In the genomic region with DNA sequence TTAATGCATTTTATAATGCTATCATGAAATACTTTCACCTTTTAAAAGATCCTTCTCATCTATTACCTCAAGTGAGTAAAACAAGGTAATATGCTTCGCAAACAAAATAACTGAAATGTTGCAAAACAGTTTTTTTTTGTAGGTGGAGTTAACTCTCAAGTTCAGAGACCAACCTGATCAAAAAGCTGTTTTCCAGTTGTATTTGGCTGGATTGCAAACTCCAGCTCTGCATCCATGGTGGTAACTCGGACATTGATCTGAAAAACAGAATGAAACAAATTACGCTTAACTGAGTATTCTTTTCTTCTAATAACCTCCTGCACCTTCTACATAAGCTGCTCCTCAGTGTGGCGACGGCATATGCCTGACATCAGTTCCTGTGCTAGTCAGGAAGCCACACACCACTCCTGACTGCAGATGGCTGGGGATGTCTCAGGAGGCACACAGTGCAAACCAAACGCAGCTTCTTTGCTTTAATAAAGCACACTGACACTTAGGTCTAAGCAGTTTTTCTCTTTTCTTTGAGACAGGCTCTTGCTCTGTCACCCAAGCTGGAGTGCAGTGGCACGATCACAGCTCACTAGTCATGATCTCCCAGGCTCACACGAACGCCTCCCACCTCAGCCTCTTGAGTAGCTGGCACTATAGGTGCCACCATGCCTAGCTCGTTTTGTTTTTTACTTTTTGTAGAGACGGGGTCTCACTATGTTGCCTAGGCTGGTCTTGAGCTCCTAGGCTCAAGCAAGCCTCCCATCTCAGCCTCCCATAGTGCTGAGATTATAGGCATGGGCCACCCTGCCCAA, we compare ENCODE assay signal across 10 cellular contexts. TPM values are rescaled to one million over a fixed set of nuclear protein-coding genes. Genes with fewer than 3 reads are reported as not detected.
DNase-seq lines count a peak whose midpoint lies in the region; ATAC-seq and TF ChIP-seq lines count a peak whose summit lies in the region.
"Had no signal": no experiment of that assay in that cellular context is flagged by ENCODE, and none has a peak within 500 bp of the region (broad histone marks: within the 10 kb centered on the region; RNA-seq: fewer than 3 reads in every experiment).

No MANE protein-coding gene starts in this region.

- H3K9ac ChIP-seq in neuronal stem cell (ENCODE audit: low read depth, low read length, poor library complexity) = no peak overlapping the region

- peak overlapping the region; percentile 92 to 95 (median 93) for H3K27ac Mint-ChIP-seq in CD4-positive, CD25-positive, alpha-beta regulatory T cell

- no peak overlapping the region for H4K8ac ChIP-seq in neuronal stem cell (ENCODE audit: low read depth, low read length)

- H3K4me3 Mint-ChIP-seq in CD4-positive, CD25-positive, alpha-beta regulatory T cell = peak overlapping the region; percentile 0 to 82 (median 57)

- H3K14ac ChIP-seq in neuronal stem cell (ENCODE audit: low read length) = no peak overlapping the region

- H3K18ac ChIP-seq in neuronal stem cell (ENCODE audit: low read length) = no peak overlapping the region

- peak; percentile 96 for ATAC-seq in CD4-positive, CD25-positive, alpha-beta regulatory T cell (ENCODE audit: low read depth in 2 of 2)
- ATAC-seq in GM21576 (IDR thresholded peaks at IDR 0.05; ENCODE audit: unreplicated experiment) (peak; percentile 45), HG03045 (IDR thresholded peaks at IDR 0.05; ENCODE audit: unreplicated experiment) (no peak)

- peaks cover 0 to 4% (median 0%) of the 10 kb centered on the region in 7 donors for H3K9me3 Mint-ChIP-seq in CD4-positive, CD25-positive, alpha-beta regulatory T cell

- H2BK120ac ChIP-seq in neuronal stem cell (ENCODE audit: low read depth, low read length) = no peak overlapping the region

- peaks cover 51% of the 10 kb centered on the region for H3K36me3 ChIP-seq in CD4-positive, CD25-positive, alpha-beta regulatory T cell (ENCODE audit: control insufficient read depth, insufficient read depth, low read length)
- peaks cover 21 to 49% of the 10 kb centered on the region in 2 donors for H3K36me3 ChIP-seq in neuronal stem cell (replicated peaks in 1 of 2; ENCODE audit: control insufficient read depth in 2 of 2, insufficient read depth in 2 of 2, low read length in 2 of 2)

- peaks cover 40 to 68% (median 56%) of the 10 kb centered on the region in 4 donors for H3K4me1 Mint-ChIP-seq in CD4-positive, CD25-positive, alpha-beta regulatory T cell

- H3K4me3 ChIP-seq in CD4-positive, CD25-positive, alpha-beta regulatory T cell (ENCODE audit: low read depth, low read length) = peak overlapping the region; percentile 63
- H3K4me3 ChIP-seq in neuronal stem cell (ENCODE audit: low read length in 2 of 2) = no peak overlapping the region

- H2BK15ac ChIP-seq in neuronal stem cell (ENCODE audit: low read length) = no peak overlapping the region

- no peaks in the 10 kb centered on the region for H3K27me3 ChIP-seq in CD4-positive, CD25-positive, alpha-beta regulatory T cell (ENCODE audit: control insufficient read depth, insufficient read depth, low read length)
- H3K27me3 ChIP-seq in neuronal stem cell (ENCODE audit: control insufficient read depth in 3 of 3, insufficient read depth in 3 of 3, low read depth in 1 of 3, low read length in 3 of 3) = no peaks in the 10 kb centered on the region

- no peak overlapping the region for H2BK5ac ChIP-seq in neuronal stem cell (ENCODE audit: low read length)

- DNase-seq in CD4-positive, CD25-positive, alpha-beta regulatory T cell = peak in 2 of 3 donors; percentile 71 to 83
- DNase-seq in islet precursor cell = peak; percentile 40
- no peak for DNase-seq in HEK293T (ENCODE audit: extremely low spot score)
- DNase-seq in NCI-H1105 (lab: John Stamatoyannopoulos, UW) = no peak
- no peak for DNase-seq in neuronal stem cell (ENCODE audit: low spot score)
- DNase-seq: H7, NCI-H2227 treated with DMSO at 0.1 percent for 48 hours had no signal

- no peak overlapping the region for H2AK5ac ChIP-seq in neuronal stem cell (ENCODE audit: low read depth, low read length)

- H2AFZ ChIP-seq in neuronal stem cell (ENCODE audit: low read length) = no peak overlapping the region

- peaks cover 34% of the 10 kb centered on the region for H3K36me3 Mint-ChIP-seq in CD4-positive, CD25-positive, alpha-beta regulatory T cell

- POLR2A ChIA-PET in HEK293T (lab: Yijun Ruan, JAX) = no interaction called here

- no peaks in the 10 kb centered on the region for H3K27me3 Mint-ChIP-seq in CD4-positive, CD25-positive, alpha-beta regulatory T cell

- no peak overlapping the region for H3K4me2 ChIP-seq in neuronal stem cell (ENCODE audit: insufficient read depth, low read length, poor library complexity, severe bottlenecking)

- no peak overlapping the region for H3K23ac ChIP-seq in neuronal stem cell (ENCODE audit: low read depth, low read length, poor library complexity)

- H2BK12ac ChIP-seq in neuronal stem cell (ENCODE audit: low read length) = no peak overlapping the region

- WGBS in neuronal stem cell (ENCODE audit: extremely low coverage in 2 of 2, insufficient read length in 2 of 2, insufficient replicate concordance in 1 of 2), 2 donors = no CpG with 5 or more reads among the region's 11 CpGs

- no peak for TF ChIP-seq CTCF in VCaP (conservative IDR thresholded peaks at IDR 0.05)

- H3K4me1 ChIP-seq in CD4-positive, CD25-positive, alpha-beta regulatory T cell (ENCODE audit: control insufficient read depth, insufficient read depth, low read length, poor library complexity, severe bottlenecking) = peaks cover 54% of the 10 kb centered on the region
- peaks cover 0 to 1% of the 10 kb centered on the region in 2 donors for H3K4me1 ChIP-seq in neuronal stem cell (ENCODE audit: control insufficient read depth in 2 of 2, insufficient read depth in 1 of 2, low read depth in 1 of 2, low read length in 2 of 2)

- no peaks in the 10 kb centered on the region for H3K9me3 ChIP-seq in CD4-positive, CD25-positive, alpha-beta regulatory T cell (ENCODE audit: control insufficient read depth in 2 of 2, low read length in 2 of 2)
- H3K9me3 ChIP-seq in neuronal stem cell (replicated peaks in 1 of 2; ENCODE audit: control insufficient read depth in 2 of 2, insufficient read depth in 1 of 2, low read depth in 1 of 2, low read length in 2 of 2) = no peaks in the 10 kb centered on the region

- H3K4ac ChIP-seq in neuronal stem cell (ENCODE audit: low read length) = no peak overlapping the region

- peak overlapping the region; percentile 72 for H3K27ac ChIP-seq in CD4-positive, CD25-positive, alpha-beta regulatory T cell (ENCODE audit: insufficient read depth, low read length, poor library complexity, severe bottlenecking)
- peak overlapping the region; percentile 83 for H3K27ac ChIP-seq in VCaP
- H3K27ac ChIP-seq in neuronal stem cell (replicated peaks; ENCODE audit: low read length) = no peak overlapping the region

- no peak overlapping the region for H4K91ac ChIP-seq in neuronal stem cell (ENCODE audit: low read depth, low read length, poor library complexity)

- CTCF ChIA-PET in HEK293T (lab: Yijun Ruan, JAX) = interaction anchor here (0.6 kb wide), 1 partner anchor 74 kb away, joined by 3 read pairs; no protein-coding TSS in a partner anchor

- peaks cover 1% of the 10 kb centered on the region for H3K79me1 ChIP-seq in neuronal stem cell (ENCODE audit: low read depth, low read length)

TF ChIP-seq in HEK293T, 16 proteins besides CTCF, POLR2A, EP300 and RAD21:
- TF ChIP-seq, protein P1, sequence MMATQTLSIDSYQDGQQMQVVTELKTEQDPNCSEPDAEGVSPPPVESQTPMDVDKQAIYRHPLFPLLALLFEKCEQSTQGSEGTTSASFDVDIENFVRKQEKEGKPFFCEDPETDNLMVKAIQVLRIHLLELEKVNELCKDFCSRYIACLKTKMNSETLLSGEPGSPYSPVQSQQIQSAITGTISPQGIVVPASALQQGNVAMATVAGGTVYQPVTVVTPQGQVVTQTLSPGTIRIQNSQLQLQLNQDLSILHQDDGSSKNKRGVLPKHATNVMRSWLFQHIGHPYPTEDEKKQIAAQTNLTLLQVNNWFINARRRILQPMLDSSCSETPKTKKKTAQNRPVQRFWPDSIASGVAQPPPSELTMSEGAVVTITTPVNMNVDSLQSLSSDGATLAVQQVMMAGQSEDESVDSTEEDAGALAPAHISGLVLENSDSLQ (IDR thresholded peaks at IDR 0.05) = no peak
- TF ChIP-seq LEF1 (IDR thresholded peaks at IDR 0.05; ENCODE audit: borderline replicate concordance) = no peak
- no peak for TF ChIP-seq HDGF (IDR thresholded peaks at IDR 0.05; ENCODE audit: borderline replicate concordance)
- TF ChIP-seq CTBP1 (IDR thresholded peaks at IDR 0.05; ENCODE audit: borderline replicate concordance) = no peak
- TF ChIP-seq NFRKB (IDR thresholded peaks at IDR 0.05) = no peak
- no peak for TF ChIP-seq SP1 (IDR thresholded peaks at IDR 0.05)
- TF ChIP-seq TARDBP (IDR thresholded peaks at IDR 0.05) = no peak
- no peak for TF ChIP-seq BHLHE40 (IDR thresholded peaks at IDR 0.05; ENCODE audit: borderline replicate concordance)
- TF ChIP-seq ELF4 (IDR thresholded peaks at IDR 0.05) = no peak
- no peak for TF ChIP-seq SUZ12 (IDR thresholded peaks at IDR 0.05)
- no peak for TF ChIP-seq L3MBTL2 (conservative IDR thresholded peaks at IDR 0.05)
- no peak for TF ChIP-seq ARNT (IDR thresholded peaks at IDR 0.05)
- TF ChIP-seq FOXA1 (IDR thresholded peaks at IDR 0.05) = no peak
- TF ChIP-seq ZNF384 (IDR thresholded peaks at IDR 0.05) = no peak

RNA-seq across cellular contexts. Expression of a gene that starts 29.9 kb away (rescaled TPM):
- 559 TPM for total RNA-seq in CD4-positive, CD25-positive, alpha-beta regulatory T cell
- polyA plus RNA-seq in CD4-positive, CD25-positive, alpha-beta regulatory T cell = 100 to 1,000 TPM; 310 to 497 (median 365) TPM
- 32.4 TPM for polyA plus RNA-seq in neuronal stem cell (2013, experiment 1 of 2)
- polyA plus RNA-seq in neuronal stem cell (2013, experiment 2 of 2) = 32.9 TPM

Comparison
In these comparisons a context has a peak if more than half of its experiments do, and no peak if none do; other contexts are left out.
1. DNase-seq: peak in CD4-positive, CD25-positive, alpha-beta regulatory T cell (2 of 3) and islet precursor cell (single experiment); none in HEK293T (single experiment), NCI-H1105 (single experiment) and neuronal stem cell (single experiment).